Comparison of ENCODE assay signal across 1 cellular context in the genomic region with DNA sequence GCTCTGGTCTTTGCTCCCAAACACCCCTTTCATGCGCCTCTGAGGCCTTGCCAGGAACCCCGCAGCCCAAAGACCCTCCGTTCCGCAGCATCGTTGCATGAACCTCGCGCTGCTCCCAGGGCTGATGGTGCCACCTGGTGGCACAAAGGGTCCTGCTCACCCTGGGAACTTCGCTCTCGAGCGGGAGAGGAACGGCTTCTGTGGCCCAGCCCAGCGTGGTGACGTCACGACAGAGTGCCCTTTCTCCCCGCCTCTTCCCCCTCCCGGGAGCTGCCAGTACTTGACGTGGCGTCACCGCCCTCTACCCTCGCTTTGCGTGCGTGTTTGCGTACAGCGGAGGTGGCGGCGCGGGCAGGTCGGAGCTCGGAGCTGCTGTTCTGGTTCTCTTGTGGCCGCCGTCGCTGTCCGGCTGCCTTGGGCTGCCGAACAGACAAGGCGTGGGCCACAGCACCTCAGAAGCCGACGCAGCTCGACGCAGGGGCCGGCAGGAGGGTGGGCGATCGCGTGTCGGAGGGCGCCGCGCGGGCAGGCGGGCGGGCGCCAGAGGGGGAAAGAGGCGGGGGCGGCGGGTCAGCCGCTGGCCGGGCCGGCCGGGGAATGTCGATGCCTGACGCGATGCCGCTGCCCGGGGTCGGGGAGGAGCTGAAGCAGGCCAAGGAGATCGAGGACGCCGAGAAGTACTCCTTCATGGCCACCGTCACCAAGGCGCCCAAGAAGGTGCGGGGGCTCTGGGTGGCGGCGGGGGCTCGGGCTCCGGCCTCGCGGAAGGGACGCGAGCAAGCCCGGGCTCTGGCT.
A peak's percentile ranks its signal among the peaks of the same experiment; 100 is the strongest.
TF ChIP-seq lines count a peak whose summit lies in the region.

A gene (plus strand): TSS at position 310 of the 795 bp plus-strand sequence. CDS start 288 bp downstream, at position 598.

TF ChIP-seq in WTC11, 78 proteins besides CTCF, POLR2A, EP300 and RAD21 (continued from another document):
- TF ChIP-seq SMAD3 (CRISPR knock-in tag; IDR thresholded peaks at IDR 0.05; ENCODE audit: borderline replicate concordance) (peak; percentile 88; the same call in 1 of the 2 replicates), RELA (CRISPR knock-in tag; IDR thresholded peaks at IDR 0.05; ENCODE audit: borderline replicate concordance) (no peak), CREM (CRISPR knock-in tag; IDR thresholded peaks at IDR 0.05) (peak; percentile 90)
TF ChIP-seq in WTC11: peak in this region for 21.
